ENCODE assay signal across 11 cellular contexts in the genomic region with DNA sequence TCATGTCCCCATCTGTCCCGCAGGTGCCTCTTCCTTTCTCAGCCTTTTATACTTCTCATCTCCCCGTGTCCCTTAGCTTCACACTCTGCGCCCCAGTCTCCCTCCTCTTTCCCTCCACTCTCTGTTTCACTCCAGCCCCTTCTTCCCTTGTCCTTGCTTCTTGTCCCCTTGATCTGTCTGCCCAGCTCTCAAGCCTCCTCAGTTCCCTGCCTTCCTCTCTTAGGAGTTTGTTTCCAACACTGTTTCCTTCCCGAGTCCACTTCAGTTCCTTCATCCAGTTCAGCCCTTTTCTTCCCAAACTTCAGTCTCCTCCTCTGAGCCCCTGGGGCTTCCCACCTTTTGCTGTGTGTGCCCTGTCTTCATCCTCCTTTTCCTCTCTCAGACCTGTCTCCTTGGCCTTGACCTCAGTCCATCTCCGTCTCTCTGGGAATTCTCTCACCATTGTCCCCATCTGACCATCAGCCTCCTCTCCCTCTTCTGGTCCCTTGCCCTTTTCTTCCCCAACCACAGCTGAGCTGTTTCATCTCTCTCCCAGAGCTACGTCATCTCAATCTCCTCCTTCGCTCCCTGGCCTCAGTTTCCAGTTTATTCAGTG. TPM values are rescaled to one million over a fixed set of nuclear protein-coding genes. Genes with fewer than 3 reads are reported as not detected.
DNase-seq lines count a peak whose midpoint lies in the region; ATAC-seq and TF ChIP-seq lines count a peak whose summit lies in the region.
"Had no signal": no experiment of that assay in that cellular context is flagged by ENCODE, and none has a peak within 500 bp of the region (broad histone marks: within the 10 kb centered on the region; RNA-seq: fewer than 3 reads in every experiment).

No MANE protein-coding gene starts in this region.

- no peaks in the 10 kb centered on the region for H3K9me3 ChIP-seq in CD4-positive, alpha-beta T cell (ENCODE audit: control insufficient read depth, low read length)
- H3K9me3 ChIP-seq in OCI-LY3 (ENCODE audit: insufficient read depth, low read length) (no peaks in the 10 kb centered on the region), gastroesophageal sphincter (no peaks in the 10 kb centered on the region)

- H3K27ac Mint-ChIP-seq in CD4-positive, alpha-beta T cell: peak overlapping the region; percentile 16

- H3K27me3 Mint-ChIP-seq in CD4-positive, alpha-beta T cell: no peaks in the 10 kb centered on the region

- H3K27me3 ChIP-seq in CD4-positive, alpha-beta T cell (ENCODE audit: control insufficient read depth, insufficient read depth, low read length): no peaks in the 10 kb centered on the region
- H3K27me3 ChIP-seq in OCI-LY3 (ENCODE audit: low read depth, low read length) (no peaks in the 10 kb centered on the region; the same call in 1 of the 2 replicates), gastroesophageal sphincter (no peaks in the 10 kb centered on the region)

- intact Hi-C loops in CD4-positive, alpha-beta T cell (cut with DNase I, micrococcal nuclease): loop anchor here in 1 of 2 experiments (10.0 kb wide), 1 partner anchor 427 kb away; no protein-coding TSS in a partner anchor
- intact Hi-C loops in posterior vena cava (cut with DNase I): loop anchor here in 1 of 2 donors (5.0 kb wide), 1 partner anchor 154 kb away; no protein-coding TSS in a partner anchor

- 67 to 81% methylated on average over 1 to 7 of the region's 7 CpGs for WGBS in gastroesophageal sphincter (ENCODE audit: low coverage in 1 of 2), 2 donors

- no peak for TF ChIP-seq EP300 in gastroesophageal sphincter (IDR thresholded peaks at IDR 0.05)

- no peak overlapping the region for H2AFZ ChIP-seq in OCI-LY3 (ENCODE audit: low read depth, low read length)

- POLR2A ChIA-PET in CD4-positive, alpha-beta T cell (lab: Charles Lee): no interaction called here

- H3K4me2 ChIP-seq in OCI-LY3 (ENCODE audit: low read length): peak overlapping the region; percentile 98

- CTCF ChIA-PET in CD4-positive, alpha-beta T cell (lab: Charles Lee): interaction anchor here (1.4 kb wide), 1 partner anchor 145 kb away, joined by 4 read pairs; no protein-coding TSS in a partner anchor

- no peak for DNase-seq in CD4-positive, alpha-beta T cell
- peak; percentile 25 for DNase-seq in posterior vena cava (ENCODE audit: low spot score)
- DNase-seq in HK-2 (ENCODE audit: unreplicated experiment): no peak
- DNase-seq in activated CD4-positive, alpha-beta T cell treated with anti-CD3 and anti-CD28 coated beads for 4 hours: no peak
- DNase-seq: PC-3; stimulated activated CD4-positive, alpha-beta T cell treated with anti-CD3 and anti-CD28 coated beads, Interleukin-4, amount 100 ng/mL, for 24 hours had no signal

- TF ChIP-seq POLR2A in gastroesophageal sphincter (IDR thresholded peaks at IDR 0.05): no peak

- H3K36me3 Mint-ChIP-seq in CD4-positive, alpha-beta T cell (ENCODE audit: low read depth): no peaks in the 10 kb centered on the region

- H3K79me2 ChIP-seq in OCI-LY3 (ENCODE audit: low read length): no peaks in the 10 kb centered on the region

- no peak overlapping the region for H3K9ac ChIP-seq in OCI-LY3 (ENCODE audit: low read length)

- no peak for TF ChIP-seq CTCF in CD4-positive, alpha-beta T cell (IDR thresholded peaks at IDR 0.05)
- TF ChIP-seq CTCF in OCI-LY3 (IDR thresholded peaks at IDR 0.05; ENCODE audit: low read depth, low read length) (no peak), gastroesophageal sphincter (IDR thresholded peaks at IDR 0.05) (no peak)

- H3K4me3 ChIP-seq in OCI-LY3 (ENCODE audit: low read length) (no peak overlapping the region), gastroesophageal sphincter (no peak overlapping the region)

- no peak for ATAC-seq in CD4-positive, alpha-beta T cell (ENCODE audit: poor library complexity)
- ATAC-seq in gastroesophageal sphincter (no peak), HG03095 (IDR thresholded peaks at IDR 0.05; ENCODE audit: unreplicated experiment) (no peak), HG02884 (IDR thresholded peaks at IDR 0.05; ENCODE audit: unreplicated experiment) (no peak)
- ATAC-seq: PC-3 had no signal

- H3K4me3 Mint-ChIP-seq in CD4-positive, alpha-beta T cell: peak overlapping the region; percentile 68

- H3K27ac ChIP-seq in CD4-positive, alpha-beta T cell (ENCODE audit: low read depth, low read length): no peak overlapping the region
- H3K27ac ChIP-seq in OCI-LY3 (ENCODE audit: low read length) (no peak overlapping the region), gastroesophageal sphincter (peak overlapping the region in 3 of 4 donors; percentile 23 to 96 (median 92))

- no peaks in the 10 kb centered on the region for H3K9me3 Mint-ChIP-seq in CD4-positive, alpha-beta T cell

- no peaks in the 10 kb centered on the region for H3K36me3 ChIP-seq in OCI-LY3 (replicated peaks; ENCODE audit: low read depth, low read length)
- H3K36me3 ChIP-seq in gastroesophageal sphincter: no peaks in the 10 kb centered on the region

- no peaks in the 10 kb centered on the region for H4K20me1 ChIP-seq in OCI-LY3 (ENCODE audit: insufficient read depth, low read length)

- H3K4me1 Mint-ChIP-seq in CD4-positive, alpha-beta T cell (ENCODE audit: low read depth): peaks cover 41% of the 10 kb centered on the region

- H3K4me1 ChIP-seq in OCI-LY3 (ENCODE audit: low read length) (peaks cover 38% of the 10 kb centered on the region), gastroesophageal sphincter (peaks cover 0 to 69% (median 32%) of the 10 kb centered on the region in 3 donors)

RNA-seq across cellular contexts. Expression of a gene that starts 2.8 kb away (rescaled TPM):
- total RNA-seq in CD4-positive, alpha-beta T cell: 1 to 10 TPM; 6.5 to 6.6 TPM
- total RNA-seq in gastroesophageal sphincter: 10 to 100 TPM; 25.4 to 40.4 (median 30.9) TPM
- total RNA-seq in posterior vena cava: 10 to 100 TPM; 25.2 to 26.0 TPM

RNA-seq across cellular contexts. Expression of a gene that starts 26.5 kb away (rescaled TPM):
- total RNA-seq in CD4-positive, alpha-beta T cell: 10 to 100 TPM in 1 of 2 experiments, 1 to 10 TPM in 1; 7.7 to 10.7 TPM
- total RNA-seq in gastroesophageal sphincter (10 to 100 TPM in 3 of 4 donors, 1 to 10 TPM in 1; 9.4 to 16.4 (median 11.8) TPM), posterior vena cava (10 to 100 TPM; 27.2 to 37.8 TPM)

RNA-seq across cellular contexts. Expression of a gene that starts 32.5 kb away (rescaled TPM):
- total RNA-seq in CD4-positive, alpha-beta T cell: 10 to 100 TPM; 19.3 to 21.7 TPM
- total RNA-seq in gastroesophageal sphincter (10 to 100 TPM in 3 of 4 donors, 1 to 10 TPM in 1; 9.7 to 16.5 (median 12.8) TPM), posterior vena cava (10 to 100 TPM; 13.8 to 17.8 TPM)

RNA-seq across cellular contexts. Expression of a gene that starts 50.5 kb away (rescaled TPM):
- total RNA-seq in CD4-positive, alpha-beta T cell: not detected
- total RNA-seq in gastroesophageal sphincter (not detected), posterior vena cava (under 1 TPM in 1 of 2 donors, not detected in 1; 0.29 TPM)
- total RNA-seq: Daoy, PC-3 had no signal

RNA-seq across cellular contexts. Expression of a gene that starts 59.3 kb away (rescaled TPM):
- not detected for total RNA-seq in CD4-positive, alpha-beta T cell
- total RNA-seq in gastroesophageal sphincter (under 1 TPM in 1 of 4 donors, not detected in 3; 0.04 TPM), posterior vena cava (not detected)
- total RNA-seq: Daoy had no signal

Comparison
In these comparisons a context has a peak if more than half of its experiments do, and no peak if none do; other contexts are left out.
1. H3K27ac ChIP-seq: peak in gastroesophageal sphincter (3 of 4); none in CD4-positive, alpha-beta T cell (single experiment) and OCI-LY3 (single experiment).